In the genomic region with DNA sequence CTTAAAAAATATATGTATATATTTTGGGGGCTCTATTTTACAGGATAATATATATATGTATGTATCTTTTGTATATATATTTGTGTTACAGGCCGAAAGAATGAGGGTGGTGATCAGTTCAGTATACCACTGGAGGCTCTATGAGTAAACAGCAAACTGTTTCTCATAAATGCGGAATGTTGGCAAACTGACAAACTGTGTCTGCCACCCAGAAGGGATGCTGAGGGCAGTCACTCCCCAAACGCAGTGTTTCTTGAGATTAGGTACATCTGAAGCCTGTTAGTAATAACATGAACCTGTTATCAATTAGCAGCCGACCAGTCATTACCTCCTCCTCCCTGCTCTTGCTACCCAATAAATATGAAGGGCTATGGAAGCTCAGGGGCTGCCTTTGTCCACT, we compare ENCODE assay signal across 1 cellular context.
TF ChIP-seq lines count a peak whose summit lies in the region.

No MANE protein-coding gene starts in this region.

TF ChIP-seq in HepG2, 621 proteins besides CTCF, POLR2A, EP300 and RAD21:
- no peak for TF ChIP-seq MXI1 (IDR thresholded peaks at IDR 0.05; ENCODE audit: borderline replicate concordance, low read depth, low read length)
- TF ChIP-seq CREM (IDR thresholded peaks at IDR 0.05), result no peak
- no peak for TF ChIP-seq CREM (CRISPR knock-in tag; IDR thresholded peaks at IDR 0.05)
- no peak for TF ChIP-seq ZBTB44 (CRISPR knock-in tag; IDR thresholded peaks at IDR 0.05)
- no peak for TF ChIP-seq U2AF1 (optimal IDR thresholded peaks at IDR 0.05; ENCODE audit: low read depth, low read length)
- no peak for TF ChIP-seq KLF15 (CRISPR knock-in tag; IDR thresholded peaks at IDR 0.05; ENCODE audit: borderline replicate concordance)
- TF ChIP-seq, protein P1, sequence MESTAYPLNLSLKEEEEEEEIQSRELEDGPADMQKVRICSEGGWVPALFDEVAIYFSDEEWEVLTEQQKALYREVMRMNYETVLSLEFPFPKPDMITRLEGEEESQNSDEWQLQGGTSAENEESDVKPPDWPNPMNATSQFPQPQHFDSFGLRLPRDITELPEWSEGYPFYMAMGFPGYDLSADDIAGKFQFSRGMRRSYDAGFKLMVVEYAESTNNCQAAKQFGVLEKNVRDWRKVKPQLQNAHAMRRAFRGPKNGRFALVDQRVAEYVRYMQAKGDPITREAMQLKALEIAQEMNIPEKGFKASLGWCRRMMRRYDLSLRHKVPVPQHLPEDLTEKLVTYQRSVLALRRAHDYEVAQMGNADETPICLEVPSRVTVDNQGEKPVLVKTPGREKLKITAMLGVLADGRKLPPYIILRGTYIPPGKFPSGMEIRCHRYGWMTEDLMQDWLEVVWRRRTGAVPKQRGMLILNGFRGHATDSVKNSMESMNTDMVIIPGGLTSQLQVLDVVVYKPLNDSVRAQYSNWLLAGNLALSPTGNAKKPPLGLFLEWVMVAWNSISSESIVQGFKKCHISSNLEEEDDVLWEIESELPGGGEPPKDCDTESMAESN (CRISPR knock-in tag; conservative IDR thresholded peaks at IDR 0.05), result no peak
- TF ChIP-seq, protein P2, sequence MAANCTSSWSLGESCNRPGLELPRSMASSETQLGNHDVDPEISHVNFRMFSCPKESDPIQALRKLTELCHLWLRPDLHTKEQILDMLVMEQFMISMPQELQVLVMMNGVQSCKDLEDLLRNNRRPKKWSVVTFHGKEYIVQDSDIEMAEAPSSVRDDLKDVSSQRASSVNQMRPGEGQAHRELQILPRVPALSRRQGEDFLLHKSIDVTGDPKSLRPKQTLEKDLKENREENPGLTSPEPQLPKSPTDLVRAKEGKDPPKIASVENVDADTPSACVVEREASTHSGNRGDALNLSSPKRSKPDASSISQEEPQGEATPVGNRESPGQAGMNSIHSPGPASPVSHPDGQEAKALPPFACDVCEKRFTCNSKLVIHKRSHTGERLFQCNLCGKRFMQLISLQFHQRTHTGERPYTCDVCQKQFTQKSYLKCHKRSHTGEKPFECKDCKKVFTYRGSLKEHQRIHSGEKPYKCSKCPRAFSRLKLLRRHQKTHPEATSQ (CRISPR knock-in tag; IDR thresholded peaks at IDR 0.05; ENCODE audit: borderline replicate concordance), result no peak
- no peak for TF ChIP-seq KLF9 (CRISPR knock-in tag; IDR thresholded peaks at IDR 0.05; ENCODE audit: low read depth)
- no peak for TF ChIP-seq SRSF9 (IDR thresholded peaks at IDR 0.05; ENCODE audit: borderline replicate concordance, insufficient read depth, low read depth, low read length, poor library complexity, severe bottlenecking)
- no peak for TF ChIP-seq KAT8 (CRISPR knock-in tag; IDR thresholded peaks at IDR 0.05)
- no peak for TF ChIP-seq ZNF737 (CRISPR knock-in tag; IDR thresholded peaks at IDR 0.05; ENCODE audit: borderline replicate concordance)
- no peak for TF ChIP-seq PAWR (CRISPR knock-in tag; IDR thresholded peaks at IDR 0.05; ENCODE audit: borderline replicate concordance)
- no peak for TF ChIP-seq PHB2 (IDR thresholded peaks at IDR 0.05; ENCODE audit: partially characterized antibody)
- TF ChIP-seq NFE2L1 (CRISPR knock-in tag; IDR thresholded peaks at IDR 0.05; ENCODE audit: borderline replicate concordance), result no peak
- TF ChIP-seq ZBTB21 (CRISPR knock-in tag; IDR thresholded peaks at IDR 0.05), result no peak
- no peak for TF ChIP-seq MAF1 (CRISPR knock-in tag; IDR thresholded peaks at IDR 0.05; ENCODE audit: borderline replicate concordance)
- no peak for TF ChIP-seq IKZF4 (CRISPR knock-in tag; IDR thresholded peaks at IDR 0.05; ENCODE audit: borderline replicate concordance, low read depth, not compliant biosample characterization)
- TF ChIP-seq YEATS2 (CRISPR knock-in tag; IDR thresholded peaks at IDR 0.05; ENCODE audit: borderline replicate concordance), result no peak
- no peak for TF ChIP-seq REPIN1 (CRISPR knock-in tag; IDR thresholded peaks at IDR 0.05; ENCODE audit: borderline replicate concordance, low read depth)
